27 cellular contexts compared by ENCODE assay signal in the genomic region with DNA sequence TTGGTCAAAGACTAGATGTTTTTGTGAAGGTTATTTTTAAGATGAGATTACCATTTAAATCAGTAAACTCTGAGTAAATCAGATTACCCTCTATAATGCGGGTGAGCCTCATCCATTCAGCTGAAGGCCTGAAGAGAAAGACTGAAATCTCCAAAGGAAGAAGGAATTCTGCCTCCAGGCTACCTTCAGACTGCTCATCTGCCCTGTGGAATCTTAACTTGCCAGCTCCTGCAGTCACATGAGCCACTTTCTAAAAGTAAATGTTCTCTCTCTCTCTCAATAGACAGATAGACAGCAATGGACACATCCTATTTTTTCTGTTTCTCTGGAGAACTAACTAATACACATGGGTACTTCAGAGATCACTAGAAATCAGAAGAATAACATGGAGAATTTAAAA.
"Had no signal": no experiment of that assay in that cellular context is flagged by ENCODE, and none has a peak within 500 bp of the region (broad histone marks: within the 10 kb centered on the region; RNA-seq: fewer than 3 reads in every experiment).

No MANE protein-coding gene starts in this region.

- H3K4me2 ChIP-seq: PC-9 had no signal

- H3K27ac ChIP-seq: brain microvascular endothelial cell, PC-9, SK-N-MC, VCaP had no signal

- H3K36me3 ChIP-seq: brain microvascular endothelial cell had no signal

- FAIRE-seq: TTC549 had no signal

- H3K27ac Mint-ChIP-seq: activated CD4-positive, alpha-beta memory T cell treated with anti-CD3 and anti-CD28 coated beads for 36 hours; activated CD4-positive, alpha-beta T cell treated with anti-CD3 and anti-CD28 coated beads, Interleukin-2, amount 10 ng/mL, durations not matched to agents 7 days and 5 days; activated naive CD8-positive, alpha-beta T cell; T-cell had no signal

- H3K4me3 ChIP-seq: PC-9, SK-N-MC had no signal

- H3K4me1 Mint-ChIP-seq: activated CD4-positive, alpha-beta T cell treated with anti-CD3 and anti-CD28 coated beads, Interleukin-2, amount 10 ng/mL, durations not matched to agents 7 days and 5 days; T-cell had no signal

- H3K27me3 Mint-ChIP-seq: activated CD4-positive, alpha-beta memory T cell treated with anti-CD3 and anti-CD28 coated beads for 36 hours; activated CD4-positive, alpha-beta T cell treated with anti-CD3 and anti-CD28 coated beads, Interleukin-2, amount 10 ng/mL, durations not matched to agents 7 days and 5 days; activated naive CD8-positive, alpha-beta T cell had no signal

- DNase-seq: activated CD4-positive, alpha-beta memory T cell treated with anti-CD3 and anti-CD28 coated beads for 36 hours; activated CD4-positive, alpha-beta T cell treated with anti-CD3 and anti-CD28 coated beads, Interleukin-2, amount 10 ng/mL, durations not matched to agents 7 days and 5 days; activated CD4-positive, CD25-positive, alpha-beta regulatory T cell; activated CD8-positive, alpha-beta memory T cell treated with anti-CD3 and anti-CD28 coated beads for 24 hours; activated effector memory CD4-positive, alpha-beta T cell treated with anti-CD3 and anti-CD28 coated beads, Interleukin-2, amount 50 U/mL, for 16 hours; activated naive CD4-positive, alpha-beta T cell treated with Interleukin-2 at 50 U/mL for 16 hours; activated T-cell treated with anti-CD3 and anti-CD28 coated beads, Interleukin-2, amount 50 U/mL, for 4 hours; amygdala; brain microvascular endothelial cell; caudate nucleus; Kasumi-1; KBM-7; NCI-H1048; NCI-H2029; NCI-H2107; NCI-H2171 treated with DMSO at 0.1 percent for 48 hours; NCI-H226; NCI-H526 treated with DMSO at 0.1 percent for 48 hours; PC-9; SIG-M5; T-cell; T-helper 2 cell; T1000 had no signal

- H3K9me3 Mint-ChIP-seq: activated CD4-positive, alpha-beta memory T cell treated with anti-CD3 and anti-CD28 coated beads for 36 hours; activated CD4-positive, alpha-beta T cell treated with anti-CD3 and anti-CD28 coated beads, Interleukin-2, amount 10 ng/mL, durations not matched to agents 7 days and 5 days; activated T-cell treated with anti-CD3 and anti-CD28 coated beads, Interleukin-2, amount 50 U/mL, for 4 hours had no signal

- H3K4me3 Mint-ChIP-seq: activated CD4-positive, alpha-beta memory T cell treated with anti-CD3 and anti-CD28 coated beads for 36 hours; activated CD4-positive, alpha-beta T cell treated with anti-CD3 and anti-CD28 coated beads, Interleukin-2, amount 10 ng/mL, durations not matched to agents 7 days and 5 days; activated naive CD8-positive, alpha-beta T cell; activated T-cell treated with anti-CD3 and anti-CD28 coated beads, Interleukin-2, amount 50 U/mL, for 4 hours; T-cell had no signal

- H2AFZ ChIP-seq: PC-9 had no signal

- ATAC-seq: activated T-cell treated with anti-CD3 and anti-CD28 coated beads, Interleukin-2, amount 50 U/mL, for 4 hours; T-cell had no signal

- H3K36me3 Mint-ChIP-seq: activated CD4-positive, alpha-beta memory T cell treated with anti-CD3 and anti-CD28 coated beads for 36 hours; activated naive CD8-positive, alpha-beta T cell; T-cell had no signal

- H3K27me3 ChIP-seq: brain microvascular endothelial cell had no signal
